1 cellular context compared by ENCODE assay signal in genomic region chr3:101722394-101723173, GRCh38.
TF ChIP-seq lines count a peak whose summit lies in the region.

No MANE protein-coding gene starts in this region.

TF ChIP-seq in SK-N-SH, 30 proteins besides CTCF, POLR2A, EP300 and RAD21 (continued from another document):
- TF ChIP-seq ZBTB33 (IDR thresholded peaks at IDR 0.05; ENCODE audit: borderline replicate concordance, low read depth), result no peak
- no peak for TF ChIP-seq NRF1 (IDR thresholded peaks at IDR 0.05; ENCODE audit: low read depth, low read length)
- no peak for TF ChIP-seq MXI1 (IDR thresholded peaks at IDR 0.05; ENCODE audit: low read depth, low read length)
- no peak for TF ChIP-seq TCF12 (IDR thresholded peaks at IDR 0.05)
